Comparison of ENCODE assay signal across 21 cellular contexts in genomic region chr6:123629234-123629941, GRCh38. TPM values are rescaled to one million over a fixed set of nuclear protein-coding genes. Genes with fewer than 3 reads are reported as not detected.
DNase-seq lines count a peak whose midpoint lies in the region; ATAC-seq lines count a peak whose summit lies in the region.
"Had no signal": no experiment of that assay in that cellular context is flagged by ENCODE, and none has a peak within 500 bp of the region (broad histone marks: within the 10 kb centered on the region; RNA-seq: fewer than 3 reads in every experiment).

No MANE protein-coding gene starts in this region.

- H3K27me3 ChIP-seq in neuron (ENCODE audit: insufficient read depth, low read length): no peaks in the 10 kb centered on the region
- H3K27me3 ChIP-seq: BLaER1 treated with 17β-estradiol and CSF1 and Interleukin-3, amounts not matched to agents 10 nM and 100 nM; MG63 had no signal

- no peak for DNase-seq in left ventricle myocardium superior
- DNase-seq in Right ventricle myocardium superior: no peak
- DNase-seq in OCI-M1 (lab: John Stamatoyannopoulos, UW): peak; percentile 90
- DNase-seq in NCI-H1105 (lab: John Stamatoyannopoulos, UW): no peak
- no peak for DNase-seq in NCI-H82 treated with DMSO at 0.1 percent for 48 hours (lab: John Stamatoyannopoulos, UW; ENCODE audit: unreplicated experiment)
- DNase-seq: CD8-positive, alpha-beta memory T cell; IMR-90; Karpas-422; MG63; NCI-H1092 treated with DMSO at 0.1 percent for 48 hours; NCI-H2081; NCI-H2171 treated with DMSO at 0.1 percent for 48 hours; NCI-H446; NK-92 treated with Interleukin-12 subunit alpha and Interleukin-12 subunit beta, amount 100 ng/mL, for 24 hours; SIG-M5 had no signal

- H3K4me1 ChIP-seq in neuron (ENCODE audit: insufficient read depth, low read length): peaks cover 21% of the 10 kb centered on the region
- H3K4me1 ChIP-seq: BLaER1 treated with 17β-estradiol and CSF1 and Interleukin-3, amounts not matched to agents 10 nM and 100 nM had no signal

- peak overlapping the region; percentile 47 for H2AFZ ChIP-seq in neuron (ENCODE audit: low read depth, low read length)

- H3K9me3 ChIP-seq in neuron (ENCODE audit: low read length): no peaks in the 10 kb centered on the region
- H3K9me3 ChIP-seq: BLaER1 treated with 17β-estradiol and CSF1 and Interleukin-3, amounts not matched to agents 10 nM and 100 nM; MG63 had no signal

- H3K36me3 ChIP-seq in neuron (ENCODE audit: insufficient read depth, low read length): no peaks in the 10 kb centered on the region
- H3K36me3 ChIP-seq: BLaER1 treated with 17β-estradiol and CSF1 and Interleukin-3, amounts not matched to agents 10 nM and 100 nM; MG63 had no signal

- intact Hi-C loops in left ventricle myocardium superior (cut with micrococcal nuclease): no loop called here
- intact Hi-C loops in Right ventricle myocardium superior (cut with DNase I): no loop called here

- ATAC-seq in left ventricle myocardium superior: peak; percentile 22
- ATAC-seq in Right ventricle myocardium superior (ENCODE audit: poor library complexity): no peak
- ATAC-seq in GM21737 (IDR thresholded peaks at IDR 0.05; ENCODE audit: unreplicated experiment): no peak

- H3K4me3 ChIP-seq in neuron (ENCODE audit: low read length): no peak overlapping the region
- H3K4me3 ChIP-seq: BLaER1 treated with 17β-estradiol and CSF1 and Interleukin-3, amounts not matched to agents 10 nM and 100 nM; MG63 had no signal

RNA-seq across cellular contexts. Expression of gene TRDN, which starts 7.4 kb away (rescaled TPM):
- 470 TPM for total RNA-seq in left ventricle myocardium superior
- 370 TPM for total RNA-seq in Right ventricle myocardium superior
- total RNA-seq: CD8-positive, alpha-beta memory T cell; HT-29; IMR-90; OCI-LY7; RPMI7951 had no signal
